In genomic region chr4:126071346-126072333, GRCh38 we compare ENCODE assay signal across 10 cellular contexts.
DNase-seq lines count a peak whose midpoint lies in the region; ATAC-seq and TF ChIP-seq lines count a peak whose summit lies in the region.
"Had no signal": no experiment of that assay in that cellular context is flagged by ENCODE, and none has a peak within 500 bp of the region (broad histone marks: within the 10 kb centered on the region; RNA-seq: fewer than 3 reads in every experiment).

No MANE protein-coding gene starts in this region.

- DNase-seq in EH (ENCODE audit: low read depth) = peak; percentile 53
- peak; percentile 9 for DNase-seq in NCI-H226
- peak; percentile 24 for DNase-seq in epidermal melanocyte (ENCODE audit: insufficient read length, low spot score)
- DNase-seq in osteocyte (ENCODE audit: extremely low spot score, unreplicated experiment) = no peak
- no peak for DNase-seq in stimulated activated naive CD8-positive, alpha-beta T cell treated with anti-CD3 and anti-CD28 coated beads, Interleukin-15, amount 100 ng/mL, for 72 hours
- DNase-seq: activated CD4-positive, alpha-beta memory T cell treated with anti-CD3 and anti-CD28 coated beads, Interleukin-2, amount 10 ng/mL, durations not matched to agents 7 days and 5 days; GOT3 had no signal

- peaks cover 40% of the 10 kb centered on the region for H3K4me1 Mint-ChIP-seq in osteocyte (ENCODE audit: unreplicated experiment)
- H3K4me1 Mint-ChIP-seq in stimulated activated naive CD8-positive, alpha-beta T cell treated with anti-CD3 and anti-CD28 coated beads, Interleukin-15, amount 100 ng/mL, for 72 hours = no peaks in the 10 kb centered on the region
- H3K4me1 Mint-ChIP-seq: activated CD4-positive, alpha-beta memory T cell treated with anti-CD3 and anti-CD28 coated beads, Interleukin-2, amount 10 ng/mL, durations not matched to agents 7 days and 5 days had no signal

- H3K27ac Mint-ChIP-seq in osteocyte (ENCODE audit: unreplicated experiment) = peak overlapping the region; percentile 64
- H3K27ac Mint-ChIP-seq in stimulated activated naive CD8-positive, alpha-beta T cell treated with anti-CD3 and anti-CD28 coated beads, Interleukin-15, amount 100 ng/mL, for 72 hours = no peak overlapping the region
- H3K27ac Mint-ChIP-seq: activated CD4-positive, alpha-beta memory T cell treated with anti-CD3 and anti-CD28 coated beads, Interleukin-2, amount 10 ng/mL, durations not matched to agents 7 days and 5 days had no signal

- H3K36me3 Mint-ChIP-seq in osteocyte (ENCODE audit: unreplicated experiment) = no peaks in the 10 kb centered on the region

- peaks cover 6% of the 10 kb centered on the region for H3K27me3 Mint-ChIP-seq in osteocyte (ENCODE audit: unreplicated experiment)
- no peaks in the 10 kb centered on the region for H3K27me3 Mint-ChIP-seq in stimulated activated naive CD8-positive, alpha-beta T cell treated with anti-CD3 and anti-CD28 coated beads, Interleukin-15, amount 100 ng/mL, for 72 hours
- H3K27me3 Mint-ChIP-seq: activated CD4-positive, alpha-beta memory T cell treated with anti-CD3 and anti-CD28 coated beads, Interleukin-2, amount 10 ng/mL, durations not matched to agents 7 days and 5 days had no signal

- peaks cover 11% of the 10 kb centered on the region for H3K9me3 Mint-ChIP-seq in osteocyte (ENCODE audit: unreplicated experiment)
- peaks cover 0 to 4% of the 10 kb centered on the region in 2 donors for H3K9me3 Mint-ChIP-seq in stimulated activated naive CD8-positive, alpha-beta T cell treated with anti-CD3 and anti-CD28 coated beads, Interleukin-15, amount 100 ng/mL, for 72 hours

- ATAC-seq in HG03460 (IDR thresholded peaks at IDR 0.05; ENCODE audit: unreplicated experiment) = no peak
- ATAC-seq in GM19351 (IDR thresholded peaks at IDR 0.05; ENCODE audit: unreplicated experiment) = no peak
- ATAC-seq in stimulated activated naive CD8-positive, alpha-beta T cell treated with anti-CD3 and anti-CD28 coated beads, Interleukin-15, amount 100 ng/mL, for 72 hours = no peak
- no peak for ATAC-seq in GM18873 (IDR thresholded peaks at IDR 0.05; ENCODE audit: low FRiP score, unreplicated experiment)

- no peak for TF ChIP-seq CTCF in osteocyte (IDR thresholded peaks at IDR 0.05)

- H3K4me3 Mint-ChIP-seq in osteocyte (ENCODE audit: unreplicated experiment) = peak overlapping the region; percentile 0
- H3K4me3 Mint-ChIP-seq in stimulated activated naive CD8-positive, alpha-beta T cell treated with anti-CD3 and anti-CD28 coated beads, Interleukin-15, amount 100 ng/mL, for 72 hours = no peak overlapping the region
- H3K4me3 Mint-ChIP-seq: activated CD4-positive, alpha-beta memory T cell treated with anti-CD3 and anti-CD28 coated beads, Interleukin-2, amount 10 ng/mL, durations not matched to agents 7 days and 5 days had no signal

Comparison
In these comparisons a context has a peak if more than half of its experiments do, and no peak if none do; other contexts are left out.
1. DNase-seq: peak in EH (single experiment), NCI-H226 (single experiment) and epidermal melanocyte (single experiment); none in osteocyte (single experiment) and stimulated activated naive CD8-positive, alpha-beta T cell treated with anti-CD3 and anti-CD28 coated beads, Interleukin-15, amount 100 ng/mL, for 72 hours (0 of 2).